ENCODE assay signal across 1 cellular context in genomic region chr17:67247416-67247900, GRCh38.
TF ChIP-seq lines count a peak whose summit lies in the region.

No MANE protein-coding gene starts in this region.

TF ChIP-seq in WTC11, 78 proteins besides CTCF, POLR2A, EP300 and RAD21 (continued from another document):
- TF ChIP-seq, protein P1, sequence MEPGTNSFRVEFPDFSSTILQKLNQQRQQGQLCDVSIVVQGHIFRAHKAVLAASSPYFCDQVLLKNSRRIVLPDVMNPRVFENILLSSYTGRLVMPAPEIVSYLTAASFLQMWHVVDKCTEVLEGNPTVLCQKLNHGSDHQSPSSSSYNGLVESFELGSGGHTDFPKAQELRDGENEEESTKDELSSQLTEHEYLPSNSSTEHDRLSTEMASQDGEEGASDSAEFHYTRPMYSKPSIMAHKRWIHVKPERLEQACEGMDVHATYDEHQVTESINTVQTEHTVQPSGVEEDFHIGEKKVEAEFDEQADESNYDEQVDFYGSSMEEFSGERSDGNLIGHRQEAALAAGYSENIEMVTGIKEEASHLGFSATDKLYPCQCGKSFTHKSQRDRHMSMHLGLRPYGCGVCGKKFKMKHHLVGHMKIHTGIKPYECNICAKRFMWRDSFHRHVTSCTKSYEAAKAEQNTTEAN (CRISPR knock-in tag; IDR thresholded peaks at IDR 0.05), result no peak
- TF ChIP-seq ZNF416 (CRISPR knock-in tag; IDR thresholded peaks at IDR 0.05) (no peak), NFATC4 (CRISPR knock-in tag; IDR thresholded peaks at IDR 0.05) (no peak), STAT6 (CRISPR knock-in tag; conservative IDR thresholded peaks at IDR 0.05; ENCODE audit: low read depth) (no peak), SMAD4 (CRISPR knock-in tag; IDR thresholded peaks at IDR 0.05) (no peak), ZNF219 (CRISPR knock-in tag; IDR thresholded peaks at IDR 0.05; ENCODE audit: borderline replicate concordance) (no peak), ELF4 (CRISPR knock-in tag; IDR thresholded peaks at IDR 0.05; ENCODE audit: low read depth) (no peak)
